Comparison of ENCODE assay signal across 35 cellular contexts in the genomic region with DNA sequence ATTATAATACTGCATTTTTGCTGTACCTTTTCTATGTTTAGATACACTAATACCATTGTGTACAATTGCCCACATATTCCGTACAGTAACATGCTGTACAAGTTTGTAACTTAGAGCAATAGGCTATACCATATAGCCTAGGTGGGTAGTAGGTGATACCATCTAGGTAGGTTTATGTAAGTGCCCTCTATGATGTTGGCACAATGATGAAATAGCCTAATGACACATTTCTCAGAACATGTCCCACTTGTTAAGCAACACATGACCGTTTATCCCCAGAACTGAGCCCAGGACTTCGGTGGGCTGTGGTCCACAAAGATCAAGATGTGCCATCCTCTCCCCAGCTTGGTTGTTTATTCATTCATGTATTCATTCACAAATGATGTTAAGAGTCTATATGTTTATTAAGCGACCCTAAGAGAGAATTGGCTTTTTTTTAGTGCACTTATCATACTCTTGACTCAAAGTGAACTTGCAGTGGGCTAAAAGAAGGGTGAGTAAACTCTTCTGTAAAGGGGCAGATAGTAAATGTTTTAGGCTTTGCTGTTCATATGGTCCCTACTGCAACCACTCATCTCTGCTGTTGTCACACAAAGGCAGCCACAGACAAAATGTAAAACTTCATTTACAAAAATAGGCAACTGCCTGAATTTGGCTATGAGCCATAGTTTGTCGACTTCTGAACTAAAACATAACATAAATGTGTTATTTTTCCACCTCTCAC.
"Had no signal": no experiment of that assay in that cellular context is flagged by ENCODE, and none has a peak within 500 bp of the region (broad histone marks: within the 10 kb centered on the region; RNA-seq: fewer than 3 reads in every experiment).

No MANE protein-coding gene starts in this region.

- H3K27ac ChIP-seq: adrenal gland, body of pancreas, brain microvascular endothelial cell, breast epithelium, WERI-Rb-1 had no signal

- H3K4me1 Mint-ChIP-seq: activated CD4-positive, alpha-beta memory T cell treated with anti-CD3 and anti-CD28 coated beads, Interleukin-2, amount 10 ng/mL, durations not matched to agents 7 days and 5 days; activated CD4-positive, alpha-beta T cell treated with anti-CD3 and anti-CD28 coated beads for 36 hours; activated CD4-positive, alpha-beta T cell treated with anti-CD3 and anti-CD28 coated beads, Interleukin-2, amount 10 ng/mL, durations not matched to agents 7 days and 5 days; activated CD8-positive, alpha-beta memory T cell treated with anti-CD3 and anti-CD28 coated beads, Interleukin-2, amount 10 ng/mL, durations not matched to agents 7 days and 5 days; activated naive CD8-positive, alpha-beta T cell treated with anti-CD3 and anti-CD28 coated beads for 36 hours; WTC11 had no signal

- H3K36me3 Mint-ChIP-seq: activated CD8-positive, alpha-beta memory T cell treated with anti-CD3 and anti-CD28 coated beads, Interleukin-2, amount 10 ng/mL, durations not matched to agents 7 days and 5 days; activated naive CD4-positive, alpha-beta T cell treated with anti-CD3 and anti-CD28 coated beads, Interleukin-2, amount 50 U/mL, for 72 hours; activated naive CD8-positive, alpha-beta T cell treated with anti-CD3 and anti-CD28 coated beads for 36 hours; WTC11 had no signal

- H3K4me3 Mint-ChIP-seq: activated CD4-positive, alpha-beta memory T cell treated with anti-CD3 and anti-CD28 coated beads, Interleukin-2, amount 10 ng/mL, durations not matched to agents 7 days and 5 days; activated CD4-positive, alpha-beta T cell treated with anti-CD3 and anti-CD28 coated beads for 36 hours; activated CD4-positive, alpha-beta T cell treated with anti-CD3 and anti-CD28 coated beads, Interleukin-2, amount 10 ng/mL, durations not matched to agents 7 days and 5 days; activated CD8-positive, alpha-beta memory T cell treated with anti-CD3 and anti-CD28 coated beads, Interleukin-2, amount 10 ng/mL, durations not matched to agents 7 days and 5 days; activated CD8-positive, alpha-beta T cell treated with anti-CD3 and anti-CD28 coated beads, Interleukin-2, amount 10 ng/mL, durations not matched to agents 7 days and 5 days; activated naive CD8-positive, alpha-beta T cell treated with anti-CD3 and anti-CD28 coated beads for 36 hours; activated T-cell treated with anti-CD3 and anti-CD28 coated beads, Interleukin-2, amount 50 U/mL, for 4 hours; T-helper 1 cell treated with Interleukin-12 subunit alpha and Interleukin-12 subunit beta and Interleukin-4 antibody, amounts not matched to agents 30 μg/mL and 1 μg/mL, for 36 hours; T-helper 2 cell treated with Interferon-gamma antibody and Interleukin-4, amounts not matched to agents 5 μg/mL and 100 μg/mL, for 36 hours; WTC11 had no signal

- DNase-seq: activated CD4-positive, alpha-beta memory T cell treated with anti-CD3 and anti-CD28 coated beads, Interleukin-2, amount 10 ng/mL, durations not matched to agents 7 days and 5 days; activated CD4-positive, alpha-beta T cell treated with anti-CD3 and anti-CD28 coated beads for 1 hour; activated CD4-positive, alpha-beta T cell treated with anti-CD3 and anti-CD28 coated beads for 36 hours; activated CD4-positive, alpha-beta T cell treated with anti-CD3 and anti-CD28 coated beads for 48 hours; activated CD4-positive, alpha-beta T cell treated with anti-CD3 and anti-CD28 coated beads, Interleukin-2, amount 10 ng/mL, durations not matched to agents 7 days and 5 days; activated CD4-positive, alpha-beta T cell treated with anti-CD3 and anti-CD28 coated beads, Interleukin-2, amount 50 U/mL, for 48 hours; activated CD4-positive, CD25-positive, alpha-beta regulatory T cell; activated CD8-positive, alpha-beta memory T cell treated with anti-CD3 and anti-CD28 coated beads for 24 hours; activated CD8-positive, alpha-beta memory T cell treated with anti-CD3 and anti-CD28 coated beads, Interleukin-2, amount 10 ng/mL, durations not matched to agents 7 days and 5 days; activated CD8-positive, alpha-beta memory T cell treated with anti-CD3 and anti-CD28 coated beads, Interleukin-2, amount 50 U/mL, for 48 hours; activated CD8-positive, alpha-beta T cell treated with anti-CD3 and anti-CD28 coated beads, Interleukin-2, amount 10 ng/mL, durations not matched to agents 7 days and 5 days; activated effector memory CD4-positive, alpha-beta T cell treated with Interleukin-2 at 50 U/mL for 16 hours; activated gamma-delta T cell; activated naive CD4-positive, alpha-beta T cell treated with anti-CD3 and anti-CD28 coated beads, Interleukin-2, amount 50 U/mL, for 16 hours; activated naive CD4-positive, alpha-beta T cell treated with Interleukin-2 at 50 U/mL for 16 hours; activated naive CD8-positive, alpha-beta T cell treated with anti-CD3 and anti-CD28 coated beads for 36 hours; activated T-cell treated with anti-CD3 and anti-CD28 coated beads, Interleukin-2, amount 50 U/mL, for 1 hour; activated T-cell treated with anti-CD3 and anti-CD28 coated beads, Interleukin-2, amount 50 U/mL, for 4 hours; adrenal gland; amniotic stem cell; aorta; body of pancreas; brain microvascular endothelial cell; central memory CD4-positive, alpha-beta T cell; T-helper 1 cell; T-helper 2 cell; T-helper 9 cell; WERI-Rb-1 had no signal

- H3K4me3 ChIP-seq: adrenal gland, body of pancreas, breast epithelium had no signal

- H3K36me3 ChIP-seq: adrenal gland, brain microvascular endothelial cell, breast epithelium, WERI-Rb-1 had no signal

- ATAC-seq: activated CD4-positive, alpha-beta T cell treated with anti-CD3 and anti-CD28 coated beads for 36 hours; activated CD4-positive, CD25-positive, alpha-beta regulatory T cell treated with anti-CD3 and anti-CD28 coated beads, Interleukin-2, amount 50 U/mL, for 24 hours; activated CD8-positive, alpha-beta memory T cell treated with anti-CD3 and anti-CD28 coated beads, Interleukin-2, amount 10 ng/mL, durations not matched to agents 7 days and 5 days; activated CD8-positive, alpha-beta T cell treated with anti-CD3 and anti-CD28 coated beads, Interleukin-2, amount 10 ng/mL, durations not matched to agents 7 days and 5 days; activated naive CD4-positive, alpha-beta T cell treated with anti-CD3 and anti-CD28 coated beads, Interleukin-2, amount 50 U/mL, for 72 hours; activated T-cell treated with anti-CD3 and anti-CD28 coated beads, Interleukin-2, amount 50 U/mL, for 4 hours; body of pancreas; WTC11 had no signal

- H3K4me1 ChIP-seq: adrenal gland, body of pancreas, breast epithelium had no signal

- H3K9me3 ChIP-seq: adrenal gland, body of pancreas, breast epithelium had no signal

- H3K9me3 Mint-ChIP-seq: activated CD4-positive, alpha-beta memory T cell treated with anti-CD3 and anti-CD28 coated beads, Interleukin-2, amount 10 ng/mL, durations not matched to agents 7 days and 5 days; activated CD4-positive, alpha-beta T cell treated with anti-CD3 and anti-CD28 coated beads, Interleukin-2, amount 10 ng/mL, durations not matched to agents 7 days and 5 days; activated naive CD4-positive, alpha-beta T cell treated with anti-CD3 and anti-CD28 coated beads, Interleukin-2, amount 50 U/mL, for 72 hours; activated naive CD8-positive, alpha-beta T cell treated with anti-CD3 and anti-CD28 coated beads for 36 hours; activated T-cell treated with anti-CD3 and anti-CD28 coated beads, Interleukin-2, amount 50 U/mL, for 4 hours; activated T-helper 2 cell treated with anti-CD3 and anti-CD28 coated beads, Interferon-gamma antibody, Interleukin-2, Interleukin-4, amounts not matched to agents 10 μg/mL and 5 μg/mL and 100 μg/mL, durations not matched to agents 14 hours and 24 hours and 36 hours; T-helper 1 cell treated with Interleukin-12 subunit alpha and Interleukin-12 subunit beta and Interleukin-4 antibody, amounts not matched to agents 30 μg/mL and 1 μg/mL, for 36 hours; T-helper 2 cell treated with Interferon-gamma antibody and Interleukin-4, amounts not matched to agents 5 μg/mL and 100 μg/mL, for 36 hours; WTC11 had no signal

- H3K27ac Mint-ChIP-seq: activated CD4-positive, alpha-beta memory T cell treated with anti-CD3 and anti-CD28 coated beads, Interleukin-2, amount 10 ng/mL, durations not matched to agents 7 days and 5 days; activated CD8-positive, alpha-beta memory T cell treated with anti-CD3 and anti-CD28 coated beads, Interleukin-2, amount 10 ng/mL, durations not matched to agents 7 days and 5 days; activated CD8-positive, alpha-beta T cell treated with anti-CD3 and anti-CD28 coated beads, Interleukin-2, amount 10 ng/mL, durations not matched to agents 7 days and 5 days; activated naive CD4-positive, alpha-beta T cell treated with anti-CD3 and anti-CD28 coated beads, Interleukin-2, amount 50 U/mL, for 72 hours; activated naive CD8-positive, alpha-beta T cell treated with anti-CD3 and anti-CD28 coated beads for 36 hours; activated T-helper 2 cell treated with anti-CD3 and anti-CD28 coated beads, Interferon-gamma antibody, Interleukin-2, Interleukin-4, amounts not matched to agents 10 μg/mL and 5 μg/mL and 100 μg/mL, durations not matched to agents 14 hours and 24 hours and 36 hours; T-helper 1 cell treated with Interleukin-12 subunit alpha and Interleukin-12 subunit beta and Interleukin-4 antibody, amounts not matched to agents 30 μg/mL and 1 μg/mL, for 36 hours; T-helper 2 cell treated with Interferon-gamma antibody and Interleukin-4, amounts not matched to agents 5 μg/mL and 100 μg/mL, for 36 hours; WTC11 had no signal
